Comparison of ENCODE assay signal across 11 cellular contexts in genomic region chr1:41341756-41342562, GRCh38.
DNase-seq lines count a peak whose midpoint lies in the region; ATAC-seq lines count a peak whose summit lies in the region.
"Had no signal": no experiment of that assay in that cellular context is flagged by ENCODE, and none has a peak within 500 bp of the region (broad histone marks: within the 10 kb centered on the region; RNA-seq: fewer than 3 reads in every experiment).

No MANE protein-coding gene starts in this region.

- H3K36me3 Mint-ChIP-seq in central memory CD8-positive, alpha-beta T cell (ENCODE audit: insufficient read depth): peaks cover 4% of the 10 kb centered on the region

- peak; percentile 71 for ATAC-seq in central memory CD8-positive, alpha-beta T cell (replicated peaks; ENCODE audit: extremely low read depth, poor library complexity, severe bottlenecking)
- ATAC-seq in activated CD4-positive, CD25-positive, alpha-beta regulatory T cell treated with anti-CD3 and anti-CD28 coated beads, Interleukin-2, amount 50 U/mL, for 24 hours: no peak
- no peak for ATAC-seq in HG03521 (IDR thresholded peaks at IDR 0.05; ENCODE audit: unreplicated experiment)

- H3K27me3 Mint-ChIP-seq in central memory CD8-positive, alpha-beta T cell: peaks cover 35% of the 10 kb centered on the region

- no peak overlapping the region for H3K4me3 Mint-ChIP-seq in central memory CD8-positive, alpha-beta T cell

- no peak overlapping the region for H3K4me3 ChIP-seq in mucosa of stomach (ENCODE audit: low read length)
- H3K4me3 ChIP-seq: ascending aorta, HAP-1 had no signal

- H3K27ac Mint-ChIP-seq in central memory CD8-positive, alpha-beta T cell (ENCODE audit: low read depth): no peak overlapping the region

- peaks cover 30% of the 10 kb centered on the region for H3K4me1 Mint-ChIP-seq in central memory CD8-positive, alpha-beta T cell

- H3K4me1 ChIP-seq in mucosa of stomach (ENCODE audit: control insufficient read depth, insufficient read depth, low read length): peaks cover 20% of the 10 kb centered on the region
- H3K4me1 ChIP-seq: ascending aorta, HAP-1 had no signal

- H3K9me3 Mint-ChIP-seq in central memory CD8-positive, alpha-beta T cell: no peaks in the 10 kb centered on the region

- H3K9ac ChIP-seq in mucosa of stomach (ENCODE audit: low read length): peak overlapping the region; percentile 61

- no peaks in the 10 kb centered on the region for H3K36me3 ChIP-seq in mucosa of stomach (ENCODE audit: control insufficient read depth, insufficient read depth, low read length)
- H3K36me3 ChIP-seq: ascending aorta, HAP-1, WERI-Rb-1 had no signal

- no peaks in the 10 kb centered on the region for H3K9me3 ChIP-seq in mucosa of stomach (ENCODE audit: control insufficient read depth, low read length)
- H3K9me3 ChIP-seq: HAP-1 had no signal

- DNase-seq in DMS 273 treated with DMSO at 0.1 percent for 48 hours (lab: John Stamatoyannopoulos, UW): peak; percentile 100
- peak; percentile 82 for DNase-seq in NCI-H1694 (lab: John Stamatoyannopoulos, UW)
- DNase-seq in central memory CD8-positive, alpha-beta T cell (ENCODE audit: low spot score in 2 of 2): no peak
- DNase-seq in activated CD4-positive, CD25-positive, alpha-beta regulatory T cell treated with anti-CD3 and anti-CD28 coated beads, Interleukin-2, amount 50 U/mL, for 72 hours: no peak
- no peak for DNase-seq in cerebellar nuclear complex (lab: John Stamatoyannopoulos, UW)
- DNase-seq: WERI-Rb-1 had no signal

- no peaks in the 10 kb centered on the region for H3K27me3 ChIP-seq in mucosa of stomach (ENCODE audit: control insufficient read depth, insufficient read depth, low read length)
- H3K27me3 ChIP-seq: ascending aorta had no signal

Comparison
In these comparisons a context has a peak if more than half of its experiments do, and no peak if none do; other contexts are left out.
1. DNase-seq: peak in DMS 273 treated with DMSO at 0.1 percent for 48 hours (single experiment) and NCI-H1694 (single experiment); none in central memory CD8-positive, alpha-beta T cell (0 of 2), activated CD4-positive, CD25-positive, alpha-beta regulatory T cell treated with anti-CD3 and anti-CD28 coated beads, Interleukin-2, amount 50 U/mL, for 72 hours (single experiment) and cerebellar nuclear complex (0 of 2).